ENCODE assay signal across 8 cellular contexts in the genomic region with DNA sequence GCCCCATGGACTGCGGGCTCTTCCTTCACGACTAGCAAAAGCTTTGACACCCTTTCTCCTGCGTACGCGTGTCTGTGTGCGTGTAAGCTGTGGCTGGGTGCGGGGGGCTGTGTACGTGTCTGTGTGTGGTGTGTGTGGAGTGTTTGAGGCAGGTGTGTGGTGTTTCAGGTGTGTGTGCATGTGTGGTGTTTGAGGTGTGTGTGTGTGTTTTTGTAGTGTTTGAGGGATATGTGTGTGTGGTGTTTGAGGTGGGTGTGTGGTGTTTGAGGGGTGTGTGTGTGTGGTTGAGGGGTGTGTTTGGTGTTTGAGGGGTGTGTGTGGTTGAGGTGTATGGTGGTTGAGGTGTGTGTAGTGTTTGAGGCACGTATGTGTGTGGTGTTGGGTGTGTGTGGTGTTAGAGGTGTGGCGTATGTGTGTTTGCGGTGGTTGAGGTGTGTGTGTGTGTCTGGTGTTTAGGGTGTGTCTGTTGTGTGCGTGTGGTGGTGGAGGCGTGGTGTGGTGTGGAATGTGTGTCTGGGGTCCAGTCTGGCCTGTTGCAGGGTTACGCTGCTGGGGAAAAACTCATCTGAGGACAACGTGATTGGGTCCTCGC. TPM values are rescaled to one million over a fixed set of nuclear protein-coding genes. Genes with fewer than 3 reads are reported as not detected.
DNase-seq lines count a peak whose midpoint lies in the region; ATAC-seq and TF ChIP-seq lines count a peak whose summit lies in the region.

No MANE protein-coding gene starts in this region.

- peak overlapping the region in 3 of 4 donors; percentile 43 to 83 (median 77) for H3K27ac ChIP-seq in body of pancreas
- H3K27ac ChIP-seq in mesodermal cell (ENCODE audit: low read depth, low read length, severe bottlenecking): no peak overlapping the region

- H3K4me1 ChIP-seq in body of pancreas (peaks cover 20% of the 10 kb centered on the region), mesodermal cell (ENCODE audit: control insufficient read depth, insufficient read depth, low read length, poor library complexity, severe bottlenecking) (peaks cover 8% of the 10 kb centered on the region)

- no peak for ATAC-seq in stimulated activated naive CD8-positive, alpha-beta T cell treated with anti-CD3 and anti-CD28 coated beads, Interleukin-15, Interleukin-2, amounts not matched to agents 100 U/mL and 50 U/mL, for 24 hours
- ATAC-seq in body of pancreas (no peak), GM21723 (IDR thresholded peaks at IDR 0.05; ENCODE audit: unreplicated experiment) (no peak)

- no peak for TF ChIP-seq CTCF in body of pancreas (IDR thresholded peaks at IDR 0.05)

- DNase-seq in stimulated activated naive CD8-positive, alpha-beta T cell treated with anti-CD3 and anti-CD28 coated beads, Interleukin-15, Interleukin-2, amounts not matched to agents 100 U/mL and 50 U/mL, for 24 hours: no peak
- DNase-seq in body of pancreas: no peak
- DNase-seq in NCI-H748 treated with DMSO at 0.1 percent for 48 hours (lab: John Stamatoyannopoulos, UW): no peak
- DNase-seq in ureter (ENCODE audit: low spot score): no peak
- no peak for DNase-seq in LoVo (ENCODE audit: low spot score)

- H3K27me3 Mint-ChIP-seq in stimulated activated naive CD8-positive, alpha-beta T cell treated with anti-CD3 and anti-CD28 coated beads, Interleukin-15, Interleukin-2, amounts not matched to agents 100 ng/mL and 50 ng/mL, for 24 hours: no peaks in the 10 kb centered on the region

- H3K4me1 Mint-ChIP-seq in stimulated activated naive CD8-positive, alpha-beta T cell treated with anti-CD3 and anti-CD28 coated beads, Interleukin-15, Interleukin-2, amounts not matched to agents 100 ng/mL and 50 ng/mL, for 24 hours (ENCODE audit: low read depth): peaks cover 20% of the 10 kb centered on the region

- H3K36me3 ChIP-seq in body of pancreas (replicated peaks in 1 of 2; ENCODE audit: insufficient read depth in 1 of 2, low read depth in 2 of 2) (no peaks in the 10 kb centered on the region), mesodermal cell (ENCODE audit: control insufficient read depth, insufficient read depth, low read length) (peaks cover 7% of the 10 kb centered on the region)

- H3K9me3 ChIP-seq in body of pancreas (no peaks in the 10 kb centered on the region), mesodermal cell (ENCODE audit: control insufficient read depth, low read length) (no peaks in the 10 kb centered on the region)

- no peak for TF ChIP-seq POLR2A in body of pancreas (IDR thresholded peaks at IDR 0.05)

- no peaks in the 10 kb centered on the region for H3K9me3 Mint-ChIP-seq in stimulated activated naive CD8-positive, alpha-beta T cell treated with anti-CD3 and anti-CD28 coated beads, Interleukin-15, Interleukin-2, amounts not matched to agents 100 ng/mL and 50 ng/mL, for 24 hours

- intact Hi-C loops in body of pancreas (cut with DNase I): no loop called here

- no peaks in the 10 kb centered on the region for H3K36me3 Mint-ChIP-seq in stimulated activated naive CD8-positive, alpha-beta T cell treated with anti-CD3 and anti-CD28 coated beads, Interleukin-15, Interleukin-2, amounts not matched to agents 100 ng/mL and 50 ng/mL, for 24 hours (ENCODE audit: low read depth)

- WGBS in body of pancreas, 2 donors: 25 to 33% methylated on average over 16 of the region's 16 CpGs
- WGBS in mesodermal cell (ENCODE audit: insufficient coverage in 2 of 2), 2 experiments: 71 to 72% methylated on average over 11 of the region's 16 CpGs

- no peaks in the 10 kb centered on the region for H3K27me3 ChIP-seq in body of pancreas

- peak overlapping the region; percentile 41 to 76 for H3K4me3 ChIP-seq in body of pancreas
- peak overlapping the region; percentile 76 for H3K4me3 ChIP-seq in mesodermal cell (ENCODE audit: extremely low read depth, insufficient read depth, low read length, poor library complexity, severe bottlenecking)

- peak overlapping the region; percentile 90 for H3K4me3 Mint-ChIP-seq in stimulated activated naive CD8-positive, alpha-beta T cell treated with anti-CD3 and anti-CD28 coated beads, Interleukin-15, Interleukin-2, amounts not matched to agents 100 ng/mL and 50 ng/mL, for 24 hours

- H3K27ac Mint-ChIP-seq in stimulated activated naive CD8-positive, alpha-beta T cell treated with anti-CD3 and anti-CD28 coated beads, Interleukin-15, Interleukin-2, amounts not matched to agents 100 ng/mL and 50 ng/mL, for 24 hours: peak overlapping the region; percentile 82

RNA-seq across cellular contexts. Expression of gene ARSA, which starts 0.7 kb away (rescaled TPM):
- total RNA-seq in body of pancreas (10 to 100 TPM; 47.0 to 84.7 TPM), ureter (61.9 TPM)
- 28.3 TPM for polyA plus RNA-seq in mesodermal cell (2013, experiment 1 of 2)
- polyA plus RNA-seq in mesodermal cell (2013, experiment 2 of 2): 25.1 TPM

RNA-seq across cellular contexts. Expression of gene MAPK8IP2, which starts 28.0 kb away (rescaled TPM):
- total RNA-seq in body of pancreas (1 to 10 TPM; 2.9 to 3.6 TPM), ureter (0.83 TPM)
- polyA plus RNA-seq in mesodermal cell (2013, experiment 1 of 2): 1.5 TPM
- 1.1 TPM for polyA plus RNA-seq in mesodermal cell (2013, experiment 2 of 2)

RNA-seq across cellular contexts. Expression of gene SHANK3, which starts 44.0 kb away (rescaled TPM):
- total RNA-seq in body of pancreas: 10 to 100 TPM in 1 of 2 donors, 1 to 10 TPM in 1; 6.0 to 15.5 TPM
- 25.5 TPM for polyA plus RNA-seq in mesodermal cell (2013, experiment 1 of 2)
- polyA plus RNA-seq in mesodermal cell (2013, experiment 2 of 2): 17.5 TPM
- total RNA-seq in ureter: 37.1 TPM

RNA-seq across cellular contexts. Expression of gene CHKB, which starts 46.0 kb away (rescaled TPM):
- total RNA-seq in body of pancreas (100 to 1,000 TPM in 1 of 2 donors, 10 to 100 TPM in 1; 43.3 to 122 TPM), ureter (98.0 TPM)
- polyA plus RNA-seq in mesodermal cell (2013, experiment 1 of 2): 65.2 TPM
- polyA plus RNA-seq in mesodermal cell (2013, experiment 2 of 2): 56.0 TPM

RNA-seq across cellular contexts. Expression of gene CPT1B, which starts 50.4 kb away (rescaled TPM):
- total RNA-seq in body of pancreas (10 to 100 TPM in 1 of 2 donors, 1 to 10 TPM in 1; 8.3 to 34.9 TPM), ureter (62.3 TPM)
- polyA plus RNA-seq in mesodermal cell (2013, experiment 1 of 2): 39.8 TPM
- polyA plus RNA-seq in mesodermal cell (2013, experiment 2 of 2): 27.7 TPM
